Comparison of ENCODE assay signal across 1 cellular context in genomic region chr15:43749690-43750345, GRCh38.
TF ChIP-seq lines count a peak whose summit lies in the region.

No MANE protein-coding gene starts in this region.

TF ChIP-seq in IMR-90, 13 proteins besides CTCF, POLR2A, EP300 and RAD21:
- TF ChIP-seq MXI1 (IDR thresholded peaks at IDR 0.05; ENCODE audit: borderline replicate concordance, low read depth, low read length) (no peak), FOS (IDR thresholded peaks at IDR 0.05; ENCODE audit: low read depth, low read length) (no peak), SMC3 (IDR thresholded peaks at IDR 0.05; ENCODE audit: low read depth, low read length) (no peak), MAFK (IDR thresholded peaks at IDR 0.05; ENCODE audit: low read depth, low read length) (no peak), BHLHE40 (IDR thresholded peaks at IDR 0.05; ENCODE audit: low read depth, low read length) (no peak), ELK1 (IDR thresholded peaks at IDR 0.05; ENCODE audit: borderline replicate concordance, low read depth, low read length) (no peak), RCOR1 (IDR thresholded peaks at IDR 0.05; ENCODE audit: insufficient replicate concordance, low read length) (no peak), RFX5 (IDR thresholded peaks at IDR 0.05; ENCODE audit: low read depth, low read length) (no peak), NFE2L2 (IDR thresholded peaks at IDR 0.05; ENCODE audit: low read depth, low read length) (no peak), CEBPB (IDR thresholded peaks at IDR 0.05; ENCODE audit: low read depth, low read length) (no peak), MAZ (IDR thresholded peaks at IDR 0.05; ENCODE audit: borderline replicate concordance, low read depth, low read length) (no peak), CHD1 (IDR thresholded peaks at IDR 0.05; ENCODE audit: low read depth, low read length) (no peak), USF2 (IDR thresholded peaks at IDR 0.05; ENCODE audit: low read depth, low read length) (no peak)
